ENCODE assay signal across 30 cellular contexts in genomic region chrX:30793767-30794103, GRCh38.
"Had no signal": no experiment of that assay in that cellular context is flagged by ENCODE, and none has a peak within 500 bp of the region (broad histone marks: within the 10 kb centered on the region; RNA-seq: fewer than 3 reads in every experiment).

No MANE protein-coding gene starts in this region.

- ATAC-seq: activated CD8-positive, alpha-beta T cell treated with anti-CD3 and anti-CD28 coated beads for 36 hours; activated T-cell treated with anti-CD3 and anti-CD28 coated beads, Interleukin-2, amount 50 U/mL, for 4 hours; activated T-helper 17 cell treated with anti-CD3 and anti-CD28 coated beads, Interleukin-2, amount 50 U/mL, for 72 hours; gastroesophageal sphincter; WTC11 had no signal

- FAIRE-seq: astrocyte, colon, endometrium, endothelial cell of umbilical vein had no signal

- H3K27me3 ChIP-seq: brain microvascular endothelial cell, esophagus squamous epithelium, gastroesophageal sphincter had no signal

- DNase-seq: activated CD4-positive, alpha-beta T cell treated with anti-CD3 and anti-CD28 coated beads for 1 hour; activated CD4-positive, alpha-beta T cell treated with anti-CD3 and anti-CD28 coated beads for 4 hours; activated CD4-positive, alpha-beta T cell treated with anti-CD3 and anti-CD28 coated beads, Interleukin-2, amount 10 ng/mL, durations not matched to agents 7 days and 5 days; activated CD4-positive, alpha-beta T cell treated with anti-CD3 and anti-CD28 coated beads, Interleukin-2, amount 50 U/mL, for 4 hours; activated CD8-positive, alpha-beta memory T cell treated with anti-CD3 and anti-CD28 coated beads for 24 hours; activated CD8-positive, alpha-beta T cell treated with anti-CD3 and anti-CD28 coated beads for 36 hours; activated effector memory CD4-positive, alpha-beta T cell treated with Interleukin-2 at 50 U/mL for 16 hours; activated gamma-delta T cell treated with Interleukin-2 at 50 U/mL for 16 hours; activated naive CD4-positive, alpha-beta T cell treated with anti-CD3 and anti-CD28 coated beads, Interleukin-2, amount 50 U/mL, for 16 hours; activated naive CD4-positive, alpha-beta T cell treated with Interleukin-2 at 50 U/mL for 16 hours; activated T-cell treated with anti-CD3 and anti-CD28 coated beads, Interleukin-2, amount 50 U/mL, for 4 hours; amniotic stem cell; anterior cingulate cortex; brain microvascular endothelial cell; caudate nucleus; cortex of kidney; effector CD8-positive, alpha-beta T cell; esophagus squamous epithelium; foreskin melanocyte; T-helper 2 cell had no signal

- H3K27me3 Mint-ChIP-seq: activated CD4-positive, alpha-beta T cell treated with anti-CD3 and anti-CD28 coated beads, Interleukin-2, amount 10 ng/mL, durations not matched to agents 7 days and 5 days; activated CD8-positive, alpha-beta T cell treated with anti-CD3 and anti-CD28 coated beads for 36 hours; activated naive CD8-positive, alpha-beta T cell; activated T-helper 17 cell treated with anti-CD3 and anti-CD28 coated beads, Interleukin-2, amount 50 U/mL, for 72 hours had no signal

- H3K4me3 Mint-ChIP-seq: activated CD4-positive, alpha-beta T cell treated with anti-CD3 and anti-CD28 coated beads, Interleukin-2, amount 10 ng/mL, durations not matched to agents 7 days and 5 days; activated CD8-positive, alpha-beta T cell treated with anti-CD3 and anti-CD28 coated beads for 36 hours; activated naive CD8-positive, alpha-beta T cell; activated T-cell treated with anti-CD3 and anti-CD28 coated beads, Interleukin-2, amount 50 U/mL, for 4 hours; activated T-helper 17 cell treated with anti-CD3 and anti-CD28 coated beads, Interleukin-2, amount 50 U/mL, for 72 hours; WTC11 had no signal

- H3K27ac Mint-ChIP-seq: activated CD4-positive, alpha-beta T cell treated with anti-CD3 and anti-CD28 coated beads, Interleukin-2, amount 10 ng/mL, durations not matched to agents 7 days and 5 days; activated CD8-positive, alpha-beta T cell treated with anti-CD3 and anti-CD28 coated beads for 36 hours; activated naive CD8-positive, alpha-beta T cell; activated T-helper 17 cell treated with anti-CD3 and anti-CD28 coated beads, Interleukin-2, amount 50 U/mL, for 72 hours; WTC11 had no signal

- H3K4me3 ChIP-seq: esophagus squamous epithelium, gastroesophageal sphincter had no signal

- H3K36me3 ChIP-seq: brain microvascular endothelial cell, esophagus squamous epithelium, gastroesophageal sphincter had no signal

- H3K9me3 Mint-ChIP-seq: activated CD4-positive, alpha-beta T cell treated with anti-CD3 and anti-CD28 coated beads, Interleukin-2, amount 10 ng/mL, durations not matched to agents 7 days and 5 days; activated CD8-positive, alpha-beta T cell treated with anti-CD3 and anti-CD28 coated beads for 36 hours; activated T-cell treated with anti-CD3 and anti-CD28 coated beads, Interleukin-2, amount 50 U/mL, for 4 hours; activated T-helper 17 cell treated with anti-CD3 and anti-CD28 coated beads, Interleukin-2, amount 50 U/mL, for 72 hours; WTC11 had no signal

- H3K4me1 Mint-ChIP-seq: activated CD4-positive, alpha-beta T cell treated with anti-CD3 and anti-CD28 coated beads, Interleukin-2, amount 10 ng/mL, durations not matched to agents 7 days and 5 days; activated T-helper 17 cell treated with anti-CD3 and anti-CD28 coated beads, Interleukin-2, amount 50 U/mL, for 72 hours; WTC11 had no signal

- H3K9me3 ChIP-seq: esophagus squamous epithelium, gastroesophageal sphincter had no signal

- H3K27ac ChIP-seq: brain microvascular endothelial cell, epithelial cell of prostate, esophagus squamous epithelium, gastroesophageal sphincter, VCaP had no signal

- H3K36me3 Mint-ChIP-seq: activated naive CD8-positive, alpha-beta T cell; WTC11 had no signal

- H3K4me1 ChIP-seq: esophagus squamous epithelium, gastroesophageal sphincter had no signal
